ENCODE assay signal across 8 cellular contexts in genomic region chr14:64293976-64294671, GRCh38. TPM values are rescaled to one million over a fixed set of nuclear protein-coding genes. Genes with fewer than 3 reads are reported as not detected.
A peak's percentile ranks its signal among the peaks of the same experiment; 100 is the strongest.
DNase-seq lines count a peak whose midpoint lies in the region; ATAC-seq and TF ChIP-seq lines count a peak whose summit lies in the region.

TSS of gene ESR2 (minus strand) at chr14:64294371. CDS start at chr14:64282985, 11,386 bp downstream.

- peak; percentile 23 for ATAC-seq in HG03342 (IDR thresholded peaks at IDR 0.05; ENCODE audit: unreplicated experiment)

- intact Hi-C loops in CD4-positive, alpha-beta memory T cell (cut with micrococcal nuclease): loop anchor here (2.0 to 10.0 kb wide), 2 partner anchors 129 to 283 kb away; no protein-coding TSS in a partner anchor

- no peaks in the 10 kb centered on the region for H3K36me3 ChIP-seq in CD4-positive, alpha-beta memory T cell (ENCODE audit: insufficient read depth, low read length)
- H3K36me3 ChIP-seq in suprapubic skin: no peaks in the 10 kb centered on the region

- peak within 1 kb of the TSS in 3 of 7 donors; percentile 25 to 74 (median 45) for H3K27ac Mint-ChIP-seq in CD4-positive, alpha-beta memory T cell

- TF ChIP-seq POLR2A in suprapubic skin (IDR thresholded peaks at IDR 0.05): no peak

- POLR2A ChIA-PET in CD4-positive, alpha-beta memory T cell (lab: Charles Lee; ENCODE audit: partially characterized antibody): interaction anchor here (1.4 kb wide), 1 partner anchor 44 kb away, joined by 6 read pairs; no protein-coding TSS in a partner anchor

- H3K4me1 Mint-ChIP-seq in CD4-positive, alpha-beta memory T cell: peaks cover 4 to 24% (median 15%) of the 10 kb centered on the region in 4 donors

- no peaks in the 10 kb centered on the region for H3K9me3 Mint-ChIP-seq in CD4-positive, alpha-beta memory T cell

- no peaks in the 10 kb centered on the region for H3K9me3 ChIP-seq in CD4-positive, alpha-beta memory T cell (ENCODE audit: control insufficient read depth in 1 of 2, low read length in 2 of 2)
- no peaks in the 10 kb centered on the region for H3K9me3 ChIP-seq in suprapubic skin

- H3K4me1 ChIP-seq in CD4-positive, alpha-beta memory T cell (ENCODE audit: insufficient read depth, low read length): peaks cover 19% of the 10 kb centered on the region
- H3K4me1 ChIP-seq in suprapubic skin: peaks cover 18% of the 10 kb centered on the region

- peaks cover 6 to 9% of the 10 kb centered on the region in 2 donors for H3K27me3 Mint-ChIP-seq in CD4-positive, alpha-beta memory T cell

- TF ChIP-seq EP300 in suprapubic skin (IDR thresholded peaks at IDR 0.05): no peak

- H3K27ac ChIP-seq in CD4-positive, alpha-beta memory T cell (ENCODE audit: low read depth, low read length): no peak within 1 kb of the TSS
- no peak within 1 kb of the TSS for H3K27ac ChIP-seq in suprapubic skin

- H3K27me3 ChIP-seq in CD4-positive, alpha-beta memory T cell (ENCODE audit: insufficient read depth, low read length): peaks cover 5% of the 10 kb centered on the region
- H3K27me3 ChIP-seq in suprapubic skin: peaks cover 40% of the 10 kb centered on the region

- CTCF ChIA-PET in CD4-positive, alpha-beta memory T cell (lab: Charles Lee; ENCODE audit: partially characterized antibody): interaction anchor here (0.6 to 3.9 kb wide), 20 partner anchors 9 to 502 kb away, joined by 3 to 38 read pairs (median 4); no protein-coding TSS in a partner anchor

- DNase-seq in CD4-positive, alpha-beta memory T cell: peak; percentile 11 to 40 (median 24)
- peak; percentile 14 for DNase-seq in GM19240 (ENCODE audit: insufficient read length, low spot score)
- peak in 3 of 5 experiments; percentile 8 to 52 (median 10) for DNase-seq in T-helper 2 cell
- peak; percentile 63 for DNase-seq in dermis blood vessel endothelial cell
- peak; percentile 43 to 67 for DNase-seq in lung microvascular endothelial cell (ENCODE audit: low read depth in 2 of 2)
- no peak for DNase-seq in suprapubic skin (ENCODE audit: low spot score in 2 of 2)
- no peak for DNase-seq in HuH-7.5 (ENCODE audit: low spot score)

- TF ChIP-seq CTCF in suprapubic skin (IDR thresholded peaks at IDR 0.05): no peak

- WGBS in suprapubic skin: 5% methylated on average over 20 of the region's 49 CpGs

- H3K36me3 Mint-ChIP-seq in CD4-positive, alpha-beta memory T cell: no peaks in the 10 kb centered on the region

- peak within 1 kb of the TSS; percentile 79 to 88 (median 82) for H3K4me3 Mint-ChIP-seq in CD4-positive, alpha-beta memory T cell

- H3K4me3 ChIP-seq in CD4-positive, alpha-beta memory T cell (ENCODE audit: low read length in 2 of 2): peak within 1 kb of the TSS; percentile 49 to 62
- H3K4me3 ChIP-seq in suprapubic skin: peak within 1 kb of the TSS; percentile 45

RNA-seq across cellular contexts. Expression of gene ESR2, which starts in this region (rescaled TPM):
- total RNA-seq in CD4-positive, alpha-beta memory T cell: not detected
- under 1 TPM; 0.12 to 0.59 TPM for polyA plus RNA-seq in CD4-positive, alpha-beta memory T cell
- total RNA-seq in dermis blood vessel endothelial cell (0.34 and 0.56 TPM in 2 replicates), lung microvascular endothelial cell (under 0.01 and 0.44 TPM in 2 replicates), suprapubic skin (1 to 10 TPM in 2 of 4 donors, under 1 TPM in 1, not detected in 1; 0.38 to 1.4 (median 1.1) TPM)

Comparison
In these comparisons a context has a peak if more than half of its experiments do, and no peak if none do; other contexts are left out.
1. Peak in DNase-seq and H3K4me3 ChIP-seq in CD4-positive, alpha-beta memory T cell; RNA of the gene not detected or under 1 TPM.
2. Peak in DNase-seq in dermis blood vessel endothelial cell; RNA of the gene not detected or under 1 TPM.
3. Peak in DNase-seq in lung microvascular endothelial cell; RNA of the gene not detected or under 1 TPM.
4. DNase-seq: peak in GM19240 (single experiment) and T-helper 2 cell (3 of 5); none in suprapubic skin (0 of 2) and HuH-7.5 (single experiment).